ENCODE assay signal across 9 cellular contexts in genomic region chr17:49741009-49741691, GRCh38. TPM values are rescaled to one million over a fixed set of nuclear protein-coding genes. Genes with fewer than 3 reads are reported as not detected.
DNase-seq lines count a peak whose midpoint lies in the region; ATAC-seq and TF ChIP-seq lines count a peak whose summit lies in the region.
"Had no signal": no experiment of that assay in that cellular context is flagged by ENCODE, and none has a peak within 500 bp of the region (broad histone marks: within the 10 kb centered on the region; RNA-seq: fewer than 3 reads in every experiment).

No MANE protein-coding gene starts in this region.

- H3K4me3 ChIP-seq in AG10803 (ENCODE audit: low read length) (no peak overlapping the region), left lung (no peak overlapping the region)

- intact Hi-C loops in left lung (cut with DNase I), result no loop called here

- TF ChIP-seq CTCF in AG10803 (conservative IDR thresholded peaks at IDR 0.05; ENCODE audit: low read length) (no peak), left lung (IDR thresholded peaks at IDR 0.05) (no peak)

- no peaks in the 10 kb centered on the region for H3K9me3 ChIP-seq in left lung

- H3K27me3 Mint-ChIP-seq in activated CD4-positive, alpha-beta memory T cell treated with anti-CD3 and anti-CD28 coated beads, Interleukin-2, amount 10 ng/mL, durations not matched to agents 7 days and 5 days, result no peaks in the 10 kb centered on the region

- peak; percentile 39 for ATAC-seq in GM21825 (IDR thresholded peaks at IDR 0.05; ENCODE audit: unreplicated experiment)
- ATAC-seq in left lung, result peak; percentile 27
- ATAC-seq in HG03469 (IDR thresholded peaks at IDR 0.05; ENCODE audit: unreplicated experiment), result no peak

- peak; percentile 33 for DNase-seq in AG10803 (ENCODE audit: low read depth)
- DNase-seq in activated CD4-positive, alpha-beta memory T cell treated with anti-CD3 and anti-CD28 coated beads, Interleukin-2, amount 10 ng/mL, durations not matched to agents 7 days and 5 days, result no peak
- DNase-seq in left lung, result no peak
- no peak for DNase-seq in iPS-NIHi7 (ENCODE audit: extremely low spot score)
- DNase-seq in NCI-H2029 treated with DMSO at 0.1 percent for 48 hours (lab: John Stamatoyannopoulos, UW), result no peak
- no peak for DNase-seq in activated CD8-positive, alpha-beta memory T cell treated with anti-CD3 and anti-CD28 coated beads for 24 hours

- H3K36me3 ChIP-seq in left lung, result no peaks in the 10 kb centered on the region

- peaks cover 30 to 62% of the 10 kb centered on the region in 2 donors for H3K4me1 ChIP-seq in left lung

- CTCF ChIA-PET in activated CD4-positive, alpha-beta memory T cell treated with anti-CD3 and anti-CD28 coated beads, Interleukin-2, amount 10 ng/mL, durations not matched to agents 7 days and 5 days (lab: Charles Lee), result interaction anchor here (1.0 to 1.7 kb wide), 6 partner anchors 10 to 171 kb away, joined by 3 to 7 read pairs (median 3); no protein-coding TSS in a partner anchor

- peak overlapping the region; percentile 100 for H3K27ac Mint-ChIP-seq in activated CD4-positive, alpha-beta memory T cell treated with anti-CD3 and anti-CD28 coated beads, Interleukin-2, amount 10 ng/mL, durations not matched to agents 7 days and 5 days

- no peaks in the 10 kb centered on the region for H3K27me3 ChIP-seq in left lung

- peaks cover 90% of the 10 kb centered on the region for H3K4me1 Mint-ChIP-seq in activated CD4-positive, alpha-beta memory T cell treated with anti-CD3 and anti-CD28 coated beads, Interleukin-2, amount 10 ng/mL, durations not matched to agents 7 days and 5 days

- peaks cover 70% of the 10 kb centered on the region for H3K36me3 Mint-ChIP-seq in activated CD4-positive, alpha-beta memory T cell treated with anti-CD3 and anti-CD28 coated beads, Interleukin-2, amount 10 ng/mL, durations not matched to agents 7 days and 5 days (ENCODE audit: low read depth)

- no peaks in the 10 kb centered on the region for H3K9me3 Mint-ChIP-seq in activated CD4-positive, alpha-beta memory T cell treated with anti-CD3 and anti-CD28 coated beads, Interleukin-2, amount 10 ng/mL, durations not matched to agents 7 days and 5 days

- POLR2A ChIA-PET in activated CD4-positive, alpha-beta memory T cell treated with anti-CD3 and anti-CD28 coated beads, Interleukin-2, amount 10 ng/mL, durations not matched to agents 7 days and 5 days (lab: Charles Lee), result interaction anchor here (1.0 to 9.4 kb wide), 11 partner anchors 7 to 380 kb away, joined by 3 to 196 read pairs (median 9); partner anchors contain the start of genes FAM117A, KAT7, SLC35B1 and SPOP

- H3K4me3 Mint-ChIP-seq in activated CD4-positive, alpha-beta memory T cell treated with anti-CD3 and anti-CD28 coated beads, Interleukin-2, amount 10 ng/mL, durations not matched to agents 7 days and 5 days, result peak overlapping the region; percentile 94

- H3K27ac ChIP-seq in left lung, result peak overlapping the region; percentile 14 to 95
- H3K27ac ChIP-seq: VCaP had no signal

RNA-seq across cellular contexts. Expression of gene FAM117A, which starts 22.8 kb away (rescaled TPM):
- 10 to 100 TPM; 61.0 to 62.0 TPM for total RNA-seq in activated CD4-positive, alpha-beta memory T cell treated with anti-CD3 and anti-CD28 coated beads, Interleukin-2, amount 10 ng/mL, durations not matched to agents 7 days and 5 days
- total RNA-seq in left lung, result 10 to 100 TPM; 11.9 to 13.4 TPM

RNA-seq across cellular contexts. Expression of gene SLC35B1, which starts 33.4 kb away (rescaled TPM):
- total RNA-seq in activated CD4-positive, alpha-beta memory T cell treated with anti-CD3 and anti-CD28 coated beads, Interleukin-2, amount 10 ng/mL, durations not matched to agents 7 days and 5 days, result 10 to 100 TPM; 50.4 TPM
- 10 to 100 TPM; 48.8 to 74.9 TPM for total RNA-seq in left lung

RNA-seq across cellular contexts. Expression of gene KAT7, which starts 47.3 kb away (rescaled TPM):
- total RNA-seq in activated CD4-positive, alpha-beta memory T cell treated with anti-CD3 and anti-CD28 coated beads, Interleukin-2, amount 10 ng/mL, durations not matched to agents 7 days and 5 days, result 10 to 100 TPM; 79.8 to 80.2 TPM
- 10 to 100 TPM; 51.3 to 55.4 TPM for total RNA-seq in left lung

Comparison
In these comparisons a context has a peak if more than half of its experiments do, and no peak if none do; other contexts are left out.
1. RNA of gene FAM117A, which starts 22.8 kb away (total RNA-seq): 61.0 to 62.0 TPM in activated CD4-positive, alpha-beta memory T cell treated with anti-CD3 and anti-CD28 coated beads, Interleukin-2, amount 10 ng/mL, durations not matched to agents 7 days and 5 days; 11.9 to 13.4 TPM in left lung; every median in the first group is over 4 times any median in the second.